1 cellular context compared by ENCODE assay signal in genomic region chr15:48548376-48548775, GRCh38.
TF ChIP-seq lines count a peak whose summit lies in the region.

No MANE protein-coding gene starts in this region.

TF ChIP-seq in IMR-90, 13 proteins besides CTCF, POLR2A, EP300 and RAD21:
- no peak for TF ChIP-seq USF2 (IDR thresholded peaks at IDR 0.05; ENCODE audit: low read depth, low read length)
- no peak for TF ChIP-seq ELK1 (IDR thresholded peaks at IDR 0.05; ENCODE audit: borderline replicate concordance, low read depth, low read length)
- no peak for TF ChIP-seq CHD1 (IDR thresholded peaks at IDR 0.05; ENCODE audit: low read depth, low read length)
- TF ChIP-seq MAZ (IDR thresholded peaks at IDR 0.05; ENCODE audit: borderline replicate concordance, low read depth, low read length), result no peak
- no peak for TF ChIP-seq SMC3 (IDR thresholded peaks at IDR 0.05; ENCODE audit: low read depth, low read length)
- no peak for TF ChIP-seq NFE2L2 (IDR thresholded peaks at IDR 0.05; ENCODE audit: low read depth, low read length)
- no peak for TF ChIP-seq MXI1 (IDR thresholded peaks at IDR 0.05; ENCODE audit: borderline replicate concordance, low read depth, low read length)
- TF ChIP-seq FOS (IDR thresholded peaks at IDR 0.05; ENCODE audit: low read depth, low read length), result no peak
- TF ChIP-seq CEBPB (IDR thresholded peaks at IDR 0.05; ENCODE audit: low read depth, low read length), result no peak
- no peak for TF ChIP-seq RFX5 (IDR thresholded peaks at IDR 0.05; ENCODE audit: low read depth, low read length)
